In the genomic region with DNA sequence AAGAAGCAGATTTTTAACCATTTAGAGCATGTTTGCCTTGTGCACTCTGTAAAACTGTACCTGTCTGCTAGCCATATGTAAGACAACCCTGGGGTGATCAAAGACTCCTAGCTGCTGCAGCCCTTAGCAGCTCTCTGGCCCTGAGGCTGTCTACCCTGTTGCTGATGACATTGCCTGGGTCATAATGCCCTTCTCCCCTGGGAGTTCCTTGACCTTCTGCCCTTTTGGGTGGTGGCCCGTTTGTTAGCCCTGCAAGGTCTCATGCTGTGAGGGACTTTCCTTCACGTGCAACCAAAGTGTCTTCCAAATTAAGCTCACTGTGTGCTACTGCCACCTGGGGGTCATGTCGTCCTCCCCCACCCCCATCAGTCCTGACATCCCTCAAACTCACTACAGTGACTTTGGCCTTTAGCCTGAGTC, we compare ENCODE assay signal across 16 cellular contexts. TPM values are rescaled to one million over a fixed set of nuclear protein-coding genes. Genes with fewer than 3 reads are reported as not detected.
A peak's percentile ranks its signal among the peaks of the same experiment; 100 is the strongest.
DNase-seq lines count a peak whose midpoint lies in the region; ATAC-seq, FAIRE-seq and TF ChIP-seq lines count a peak whose summit lies in the region.
"Had no signal": no experiment of that assay in that cellular context is flagged by ENCODE, and none has a peak within 500 bp of the region (broad histone marks: within the 10 kb centered on the region; RNA-seq: fewer than 3 reads in every experiment).

No MANE protein-coding gene starts in this region.

- POLR2A ChIA-PET in HepG2 (lab: Yijun Ruan, JAX), result interaction anchor here (0.7 to 1.2 kb wide), 2 partner anchors 13 to 14 kb away, joined by 3 read pairs; no protein-coding TSS in a partner anchor

- H4K20me1 ChIP-seq in HepG2 (ENCODE audit: insufficient read depth, low read length), result no peaks in the 10 kb centered on the region

- TF ChIP-seq POLR2A in HepG2 (IDR thresholded peaks at IDR 0.05; ENCODE audit: insufficient read depth in 1 of 2, low read depth in 2 of 2, low read length in 2 of 2), result no peak

- no peak overlapping the region for H3K4me3 ChIP-seq in RWPE2 (ENCODE audit: severe bottlenecking)
- H3K4me3 ChIP-seq in HepG2 (replicated peaks in 1 of 3; ENCODE audit: insufficient read depth in 1 of 3, low read depth in 2 of 3, low read length in 3 of 3), result no peak overlapping the region
- H3K4me3 ChIP-seq: thoracic aorta had no signal

- H3K27ac ChIP-seq in RWPE2 (ENCODE audit: poor library complexity, severe bottlenecking) (no peak overlapping the region), HepG2 (ENCODE audit: extremely low read length, insufficient read depth, low read length) (peak overlapping the region; percentile 38)
- H3K27ac ChIP-seq: parathyroid adenoma, thoracic aorta had no signal

- no peak overlapping the region for H2AFZ ChIP-seq in HepG2 (ENCODE audit: low read length)
- H2AFZ ChIP-seq: parathyroid adenoma had no signal

- H3K36me3 ChIP-seq in RWPE2 (ENCODE audit: low read depth) (no peaks in the 10 kb centered on the region), HepG2 (replicated peaks in 1 of 2; ENCODE audit: control insufficient read depth in 1 of 2, insufficient read depth in 2 of 2, low read length in 2 of 2) (no peaks in the 10 kb centered on the region)
- H3K36me3 ChIP-seq: thoracic aorta had no signal

- BruUV-seq in HepG2 (replicated peaks; lab: Mats Ljungman, UMichigan), result no TSS peak

- peaks cover 79% of the 10 kb centered on the region for H3K79me2 ChIP-seq in HepG2 (ENCODE audit: insufficient read depth, low read length)
- H3K79me2 ChIP-seq: parathyroid adenoma had no signal

- TF ChIP-seq CTCF in GM12872 (IDR thresholded peaks at IDR 0.05; ENCODE audit: insufficient read depth, low read depth, low read length) (peak; percentile 29; the same call in 1 of the 3 replicates), RWPE2 (IDR thresholded peaks at IDR 0.05; ENCODE audit: poor library complexity, severe bottlenecking) (peak; percentile 17), HepG2 (CRISPR knock-in tag; IDR thresholded peaks at IDR 0.05) (peak; percentile 77)

- peaks cover 9% of the 10 kb centered on the region for H3K9me3 ChIP-seq in RWPE2 (ENCODE audit: severe bottlenecking)
- peaks cover 9% of the 10 kb centered on the region for H3K9me3 ChIP-seq in HepG2 (ENCODE audit: low read length)

- H3K4me1 ChIP-seq in RWPE2 (ENCODE audit: insufficient read depth, poor library complexity, severe bottlenecking), result peaks cover 18% of the 10 kb centered on the region
- peaks cover 50% of the 10 kb centered on the region for H3K4me1 ChIP-seq in HepG2 (ENCODE audit: insufficient read depth, low read length)
- H3K4me1 ChIP-seq: parathyroid adenoma had no signal

- peak overlapping the region; percentile 13 for H3K4me2 ChIP-seq in HepG2 (ENCODE audit: low read depth, low read length)

- in situ Hi-C loops in HepG2 (cut with HindIII; ENCODE audit: extremely low pct_ligation_motif_present, low pct_unique_long_range_greater_than_20kb), result loop anchor here (25.0 kb wide), 3 partner anchors 528 to 1103 kb away; no protein-coding TSS in a partner anchor

- no peak overlapping the region for H3K9ac ChIP-seq in HepG2 (ENCODE audit: insufficient read depth, low read depth, low read length)
- H3K9ac ChIP-seq: parathyroid adenoma had no signal

- no peak for DNase-seq in RWPE2 (ENCODE audit: low spot score)
- peak; percentile 41 for DNase-seq in HepG2 (ENCODE audit: low spot score)
- DNase-seq in foreskin melanocyte, result no peak
- no peak for DNase-seq in midbrain (lab: John Stamatoyannopoulos, UW)
- DNase-seq: CD4-positive, alpha-beta T cell; GOT3; kidney glomerular epithelial cell; NCI-H2171 treated with DMSO at 0.1 percent for 48 hours had no signal

- TF ChIP-seq EP300 in HepG2 (IDR thresholded peaks at IDR 0.05; ENCODE audit: low read depth in 2 of 2, low read length in 2 of 2) (no peak), HepG2 (CRISPR knock-in tag; IDR thresholded peaks at IDR 0.05; ENCODE audit: borderline replicate concordance) (0 out of 2 replicates have a peak, but pooled peaks have one; percentile 28)

- ATAC-seq in HG02588 (IDR thresholded peaks at IDR 0.05; ENCODE audit: unreplicated experiment), result peak; percentile 66
- no peak for ATAC-seq in RWPE2 (ENCODE audit: low read depth)
- peak; percentile 87 for ATAC-seq in HepG2
- ATAC-seq in HG03280 (IDR thresholded peaks at IDR 0.05; ENCODE audit: unreplicated experiment), result no peak
- no peak for ATAC-seq in HG03139 (IDR thresholded peaks at IDR 0.05; ENCODE audit: unreplicated experiment)

- peak; percentile 59 for TF ChIP-seq RAD21 in HepG2 (CRISPR knock-in tag; IDR thresholded peaks at IDR 0.05)

- intact Hi-C loops in HepG2 (cut with micrococcal nuclease; ENCODE audit: unreplicated experiment), result loop anchor here (5.0 kb wide), 2 partner anchors 267 to 517 kb away; no protein-coding TSS in a partner anchor

- FAIRE-seq in HepG2 (lab: Jason Lieb, UNC), result no peak
- FAIRE-seq: endometrium had no signal

- WGBS in HepG2 (ENCODE audit: low lambda C conversion rate), result 28% methylated on average over 3 of the region's 3 CpGs

- no peaks in the 10 kb centered on the region for H3K27me3 ChIP-seq in RWPE2 (ENCODE audit: insufficient read depth, poor library complexity, severe bottlenecking)
- H3K27me3 ChIP-seq in HepG2 (ENCODE audit: control insufficient read depth in 1 of 2, insufficient read depth in 2 of 2, low read length in 2 of 2), result no peaks in the 10 kb centered on the region

- CTCF ChIA-PET in HepG2 (lab: Yijun Ruan, JAX; ENCODE audit: low intra/inter-chr PET ratio, low total read pairs), result interaction anchor here (0.7 to 1.0 kb wide), 3 partner anchors 62 to 1042 kb away, joined by 3 to 5 read pairs (median 3); no protein-coding TSS in a partner anchor

TF ChIP-seq in HepG2, 621 proteins besides CTCF, POLR2A, EP300 and RAD21 (continues in another document):
- TF ChIP-seq, protein P1, sequence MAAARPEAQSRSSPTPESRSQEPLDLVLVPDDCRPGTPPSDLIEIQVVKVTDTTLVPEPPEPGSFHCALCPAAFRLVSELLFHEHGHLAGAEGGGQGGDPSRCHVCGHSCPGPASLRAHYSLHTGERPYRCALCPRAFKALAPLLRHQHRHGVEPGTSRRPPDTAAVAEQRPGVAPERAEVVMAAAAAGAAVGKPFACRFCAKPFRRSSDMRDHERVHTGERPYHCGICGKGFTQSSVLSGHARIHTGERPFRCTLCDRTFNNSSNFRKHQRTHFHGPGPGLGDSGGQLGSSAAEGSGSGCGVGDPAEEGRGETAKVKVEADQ (CRISPR knock-in tag; IDR thresholded peaks at IDR 0.05; ENCODE audit: borderline replicate concordance), result no peak
- TF ChIP-seq ZNF44 (CRISPR knock-in tag; IDR thresholded peaks at IDR 0.05) (no peak), SOX13 (IDR thresholded peaks at IDR 0.05) (no peak), SOX13 (CRISPR knock-in tag; conservative IDR thresholded peaks at IDR 0.05 in 1 of 2, IDR thresholded peaks at IDR 0.05 in 1 of 2) (peak in 1 of 2 experiments; percentile 64; a peak in 1 of 4 replicates), CBX5 (CRISPR knock-in tag; IDR thresholded peaks at IDR 0.05; ENCODE audit: borderline replicate concordance) (peak; percentile 79; the same call in 1 of the 2 replicates), TCF12 (IDR thresholded peaks at IDR 0.05) (no peak), TCF12 (CRISPR knock-in tag; IDR thresholded peaks at IDR 0.05) (0 out of 2 replicates have a peak, but pooled peaks have one; percentile 42), STAG1 (CRISPR knock-in tag; IDR thresholded peaks at IDR 0.05) (peak; percentile 79)
- TF ChIP-seq, protein P2, sequence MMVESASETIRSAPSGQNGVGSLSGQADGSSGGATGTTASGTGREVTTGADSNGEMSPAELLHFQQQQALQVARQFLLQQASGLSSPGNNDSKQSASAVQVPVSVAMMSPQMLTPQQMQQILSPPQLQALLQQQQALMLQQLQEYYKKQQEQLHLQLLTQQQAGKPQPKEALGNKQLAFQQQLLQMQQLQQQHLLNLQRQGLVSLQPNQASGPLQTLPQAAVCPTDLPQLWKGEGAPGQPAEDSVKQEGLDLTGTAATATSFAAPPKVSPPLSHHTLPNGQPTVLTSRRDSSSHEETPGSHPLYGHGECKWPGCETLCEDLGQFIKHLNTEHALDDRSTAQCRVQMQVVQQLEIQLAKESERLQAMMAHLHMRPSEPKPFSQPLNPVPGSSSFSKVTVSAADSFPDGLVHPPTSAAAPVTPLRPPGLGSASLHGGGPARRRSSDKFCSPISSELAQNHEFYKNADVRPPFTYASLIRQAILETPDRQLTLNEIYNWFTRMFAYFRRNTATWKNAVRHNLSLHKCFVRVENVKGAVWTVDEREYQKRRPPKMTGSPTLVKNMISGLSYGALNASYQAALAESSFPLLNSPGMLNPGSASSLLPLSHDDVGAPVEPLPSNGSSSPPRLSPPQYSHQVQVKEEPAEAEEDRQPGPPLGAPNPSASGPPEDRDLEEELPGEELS (CRISPR knock-in tag; IDR thresholded peaks at IDR 0.05), result 0 out of 2 replicates have a peak, but pooled peaks have one; percentile 16

RNA-seq across cellular contexts. Expression of a gene that starts 7.4 kb away (rescaled TPM):
- 27.5 and 33.9 TPM in 2 replicates for total RNA-seq in HepG2 (2016; rRNA removed; fragmentation: Illumina TruSeq; extraction: Trizol)
- total RNA-seq in HepG2 (2016; cell fraction: cytosol; rRNA removed; fragmentation: Illumina TruSeq; extraction: Trizol; ENCODE audit: low read depth), result 1.9 and 2.6 TPM in 2 replicates
- total RNA-seq in HepG2 (2016; cell fraction: insoluble cytoplasmic fraction; rRNA removed; fragmentation: Illumina TruSeq; extraction: Trizol), result 27.2 and 30.7 TPM in 2 replicates
- total RNA-seq in HepG2 (2016; cell fraction: membrane; rRNA removed; fragmentation: Illumina TruSeq; extraction: Trizol), result 7.7 and 8.3 TPM in 2 replicates
- 51.7 and 53.0 TPM in 2 replicates for total RNA-seq in HepG2 (2016; cell fraction: nucleus; rRNA removed; fragmentation: Illumina TruSeq; extraction: Trizol)
- polyA plus RNA-seq in HepG2 (2011; rRNA removed), result 21.5 and 24.5 TPM in 2 replicates
- 21.3 and 23.6 TPM in 2 replicates for polyA plus RNA-seq in HepG2 (2011; cell fraction: cytosol; rRNA removed)
- 7.3 and 7.7 TPM in 2 replicates for polyA plus RNA-seq in HepG2 (2011; cell fraction: nucleus; rRNA removed)
- 11.9 and 20.2 TPM in 2 replicates for polyA plus RNA-seq in HepG2 (2012)
- polyA plus RNA-seq in HepG2 (2016; cell fraction: cytosol; fragmentation: Illumina TruSeq; extraction: Trizol; ENCODE audit: low read depth), result 1.4 and 1.8 TPM in 2 replicates
- polyA plus RNA-seq in HepG2 (2016; cell fraction: insoluble cytoplasmic fraction; fragmentation: Illumina TruSeq; extraction: Trizol; ENCODE audit: low read depth), result 16.0 and 18.2 TPM in 2 replicates
- 3.6 and 3.9 TPM in 2 replicates for polyA plus RNA-seq in HepG2 (2016; cell fraction: membrane; fragmentation: Illumina TruSeq; extraction: Trizol; ENCODE audit: low read depth)
- polyA plus RNA-seq in HepG2 (2016; cell fraction: nucleus; fragmentation: Illumina TruSeq; extraction: Trizol; ENCODE audit: insufficient read depth, low read depth), result 24.9 and 25.5 TPM in 2 replicates
- polyA minus RNA-seq in HepG2 (2011; rRNA and poly(A)+ RNA removed; ENCODE audit: low replicate concordance), result 0.07 and 66.7 TPM in 2 replicates
- 71.6 and 82.5 TPM in 2 replicates for polyA minus RNA-seq in HepG2 (2011; cell fraction: cytosol; rRNA and poly(A)+ RNA removed)
- polyA minus RNA-seq in HepG2 (2011; cell fraction: nucleus; rRNA and poly(A)+ RNA removed), result 52.8 and 56.1 TPM in 2 replicates
- total RNA-seq: activated CD8-positive, alpha-beta memory T cell treated with anti-CD3 and anti-CD28 coated beads for 36 hours; CD4-positive, alpha-beta T cell had no signal

Comparison
In these comparisons a context has a peak if more than half of its experiments do, and no peak if none do; other contexts are left out.
1. CTCF ChIP-seq: peak in every context shown above with its lines; median percentile 77 in HepG2; 29 in GM12872; 17 in RWPE2.
2. ATAC-seq: peak in HG02588 (single experiment) and HepG2 (single experiment); none in RWPE2 (single experiment), HG03280 (single experiment) and HG03139 (single experiment).